Comparison of ENCODE assay signal across 18 cellular contexts in the genomic region with DNA sequence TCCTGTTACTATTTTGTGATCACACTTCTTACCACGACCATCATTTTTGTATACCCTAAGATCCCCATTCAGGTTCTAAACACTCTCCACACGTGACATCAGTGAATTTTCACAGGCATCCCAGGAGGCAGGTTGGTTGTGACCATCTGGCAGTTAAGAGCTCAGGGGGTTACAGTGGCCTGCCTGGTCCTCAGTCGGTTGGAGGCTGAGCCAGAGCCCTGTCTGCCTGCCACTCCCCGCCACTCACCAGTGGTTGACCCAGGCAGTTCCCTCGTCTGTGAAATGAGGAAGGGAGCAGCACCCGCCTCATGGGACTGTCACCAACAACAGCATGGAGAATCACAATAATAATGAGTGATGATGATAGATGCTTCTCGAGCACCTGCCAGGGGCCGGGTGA. TPM values are rescaled to one million over a fixed set of nuclear protein-coding genes. Genes with fewer than 3 reads are reported as not detected.
DNase-seq lines count a peak whose midpoint lies in the region; ATAC-seq and TF ChIP-seq lines count a peak whose summit lies in the region.
"Had no signal": no experiment of that assay in that cellular context is flagged by ENCODE, and none has a peak within 500 bp of the region (broad histone marks: within the 10 kb centered on the region; RNA-seq: fewer than 3 reads in every experiment).

No MANE protein-coding gene starts in this region.

- ATAC-seq in upper lobe of right lung, result peak; percentile 8
- ATAC-seq: GM23338 had no signal

- H3K27me3 ChIP-seq in upper lobe of right lung, result no peaks in the 10 kb centered on the region
- H3K27me3 ChIP-seq: BLaER1 treated with 17β-estradiol and CSF1 and Interleukin-3, amounts not matched to agents 10 nM and 100 nM had no signal

- no peaks in the 10 kb centered on the region for H3K9me3 ChIP-seq in upper lobe of right lung
- H3K9me3 ChIP-seq: BLaER1 treated with 17β-estradiol and CSF1 and Interleukin-3, amounts not matched to agents 10 nM and 100 nM; Caco-2 had no signal

- H3K9me3 Mint-ChIP-seq in endothelial cell (ENCODE audit: unreplicated experiment), result no peaks in the 10 kb centered on the region
- no peaks in the 10 kb centered on the region for H3K9me3 Mint-ChIP-seq in activated CD4-positive, alpha-beta memory T cell treated with anti-CD3 and anti-CD28 coated beads, Interleukin-2, amount 10 ng/mL, durations not matched to agents 7 days and 5 days
- H3K9me3 Mint-ChIP-seq: CD8-positive, alpha-beta memory T cell; GM23338 had no signal

- intact Hi-C loops in upper lobe of right lung (cut with DNase I), result no loop called here

- POLR2A ChIA-PET in RWPE1 (lab: Yijun Ruan, JAX; ENCODE audit: low non-redundant PET), result no interaction called here
- POLR2A ChIA-PET in activated CD4-positive, alpha-beta memory T cell treated with anti-CD3 and anti-CD28 coated beads, Interleukin-2, amount 10 ng/mL, durations not matched to agents 7 days and 5 days (lab: Charles Lee), result no interaction called here

- no peaks in the 10 kb centered on the region for H3K4me1 Mint-ChIP-seq in endothelial cell (ENCODE audit: unreplicated experiment)
- no peaks in the 10 kb centered on the region for H3K4me1 Mint-ChIP-seq in activated CD4-positive, alpha-beta memory T cell treated with anti-CD3 and anti-CD28 coated beads, Interleukin-2, amount 10 ng/mL, durations not matched to agents 7 days and 5 days
- H3K4me1 Mint-ChIP-seq: B cell, GM23338 had no signal

- H3K27ac ChIP-seq in RWPE1 (peak overlapping the region; percentile 23), upper lobe of right lung (no peak overlapping the region)
- H3K27ac ChIP-seq: BLaER1 treated with 17β-estradiol and CSF1 and Interleukin-3, amounts not matched to agents 10 nM and 100 nM; HL-60 had no signal

- peak overlapping the region; percentile 51 for H3K4me3 Mint-ChIP-seq in endothelial cell (ENCODE audit: unreplicated experiment)
- H3K4me3 Mint-ChIP-seq in activated CD4-positive, alpha-beta memory T cell treated with anti-CD3 and anti-CD28 coated beads, Interleukin-2, amount 10 ng/mL, durations not matched to agents 7 days and 5 days, result no peak overlapping the region
- H3K4me3 Mint-ChIP-seq: B cell; CD8-positive, alpha-beta memory T cell; GM23338 had no signal

- peaks cover 57% of the 10 kb centered on the region for H3K36me3 ChIP-seq in upper lobe of right lung

- H3K27ac Mint-ChIP-seq in endothelial cell (ENCODE audit: unreplicated experiment), result no peak overlapping the region
- no peak overlapping the region for H3K27ac Mint-ChIP-seq in activated CD4-positive, alpha-beta memory T cell treated with anti-CD3 and anti-CD28 coated beads, Interleukin-2, amount 10 ng/mL, durations not matched to agents 7 days and 5 days
- H3K27ac Mint-ChIP-seq: B cell, GM23338 had no signal

- TF ChIP-seq CTCF in RWPE1 (conservative IDR thresholded peaks at IDR 0.05; ENCODE audit: low read depth), result no peak
- no peak for TF ChIP-seq CTCF in endothelial cell (IDR thresholded peaks at IDR 0.05; ENCODE audit: unreplicated experiment)
- no peak for TF ChIP-seq CTCF in upper lobe of right lung (IDR thresholded peaks at IDR 0.05)

- H3K36me3 Mint-ChIP-seq in endothelial cell (ENCODE audit: low read depth, unreplicated experiment), result peaks cover 28% of the 10 kb centered on the region
- H3K36me3 Mint-ChIP-seq in activated CD4-positive, alpha-beta memory T cell treated with anti-CD3 and anti-CD28 coated beads, Interleukin-2, amount 10 ng/mL, durations not matched to agents 7 days and 5 days (ENCODE audit: low read depth), result peaks cover 19% of the 10 kb centered on the region

- peak; percentile 31 for DNase-seq in NCI-H82 (lab: John Stamatoyannopoulos, UW)
- DNase-seq in NCI-H82 treated with DMSO at 0.1 percent for 48 hours (lab: John Stamatoyannopoulos, UW; ENCODE audit: unreplicated experiment), result no peak
- no peak for DNase-seq in RWPE1 (ENCODE audit: low spot score)
- no peak for DNase-seq in endothelial cell (ENCODE audit: low spot score)
- DNase-seq in upper lobe of right lung, result no peak
- no peak for DNase-seq in globus pallidus (ENCODE audit: low spot score)
- DNase-seq in activated CD4-positive, alpha-beta memory T cell treated with anti-CD3 and anti-CD28 coated beads, Interleukin-2, amount 10 ng/mL, durations not matched to agents 7 days and 5 days, result no peak
- no peak for DNase-seq in NCI-H1694 (lab: John Stamatoyannopoulos, UW)
- DNase-seq: Caco-2; CD8-positive, alpha-beta memory T cell; DMS53; DND-41; EL; HCEC 1CT had no signal

- CTCF ChIA-PET in RWPE1 (lab: Yijun Ruan, JAX), result interaction anchor here (1.6 kb wide), 1 partner anchor 23 kb away, joined by 5 read pairs; no protein-coding TSS in a partner anchor
- CTCF ChIA-PET in activated CD4-positive, alpha-beta memory T cell treated with anti-CD3 and anti-CD28 coated beads, Interleukin-2, amount 10 ng/mL, durations not matched to agents 7 days and 5 days (lab: Charles Lee), result no interaction called here

- peaks cover 3% of the 10 kb centered on the region for H3K27me3 Mint-ChIP-seq in endothelial cell (ENCODE audit: unreplicated experiment)
- no peaks in the 10 kb centered on the region for H3K27me3 Mint-ChIP-seq in activated CD4-positive, alpha-beta memory T cell treated with anti-CD3 and anti-CD28 coated beads, Interleukin-2, amount 10 ng/mL, durations not matched to agents 7 days and 5 days
- H3K27me3 Mint-ChIP-seq: B cell; CD8-positive, alpha-beta memory T cell had no signal

- H3K4me3 ChIP-seq in upper lobe of right lung, result no peak overlapping the region
- H3K4me3 ChIP-seq: BLaER1 treated with 17β-estradiol and CSF1 and Interleukin-3, amounts not matched to agents 10 nM and 100 nM; GM23338 had no signal

- H3K4me1 ChIP-seq in upper lobe of right lung, result no peaks in the 10 kb centered on the region
- H3K4me1 ChIP-seq: Caco-2 had no signal

RNA-seq across cellular contexts. Expression of a gene that starts 36.4 kb away (rescaled TPM):
- total RNA-seq in endothelial cell (ENCODE audit: unreplicated experiment) (81.5 TPM), upper lobe of right lung (210 TPM)
- total RNA-seq in activated CD4-positive, alpha-beta memory T cell treated with anti-CD3 and anti-CD28 coated beads, Interleukin-2, amount 10 ng/mL, durations not matched to agents 7 days and 5 days, result not detected
- total RNA-seq: B cell had no signal

Comparison
In these comparisons a context has a peak if more than half of its experiments do, and no peak if none do; other contexts are left out.
1. RNA of a gene that starts 36.4 kb away (total RNA-seq): 210 TPM in upper lobe of right lung (single experiment) and 81.5 TPM in endothelial cell (single experiment); not detected in activated CD4-positive, alpha-beta memory T cell treated with anti-CD3 and anti-CD28 coated beads, Interleukin-2, amount 10 ng/mL, durations not matched to agents 7 days and 5 days; every median in the first group is over 10 times any median in the second.